Comparison of ENCODE assay signal across 29 cellular contexts in genomic region chr20:41265931-41266330, GRCh38.
"Had no signal": no experiment of that assay in that cellular context is flagged by ENCODE, and none has a peak within 500 bp of the region (broad histone marks: within the 10 kb centered on the region; RNA-seq: fewer than 3 reads in every experiment).

No MANE protein-coding gene starts in this region.

- H3K36me3 ChIP-seq: breast epithelium, cardiac muscle cell, colonic mucosa had no signal

- H3K4me3 ChIP-seq: ascending aorta, breast epithelium, cardiac muscle cell, colonic mucosa, esophagus squamous epithelium, gastroesophageal sphincter had no signal

- FAIRE-seq: endometrium, endothelial cell of umbilical vein had no signal

- DNase-seq: activated CD4-positive, alpha-beta memory T cell treated with anti-CD3 and anti-CD28 coated beads, Interleukin-2, amount 10 ng/mL, durations not matched to agents 7 days and 5 days; activated CD4-positive, alpha-beta T cell treated with anti-CD3 and anti-CD28 coated beads for 1 hour; activated CD4-positive, alpha-beta T cell treated with anti-CD3 and anti-CD28 coated beads for 4 hours; activated CD4-positive, alpha-beta T cell treated with anti-CD3 and anti-CD28 coated beads, Interleukin-2, amount 10 ng/mL, durations not matched to agents 7 days and 5 days; activated CD4-positive, alpha-beta T cell treated with anti-CD3 and anti-CD28 coated beads, Interleukin-2, amount 50 U/mL, for 4 hours; activated CD8-positive, alpha-beta memory T cell treated with anti-CD3 and anti-CD28 coated beads, Interleukin-2, amount 50 U/mL, for 48 hours; activated gamma-delta T cell; activated naive CD4-positive, alpha-beta T cell; activated naive CD4-positive, alpha-beta T cell treated with anti-CD3 and anti-CD28 coated beads, Interleukin-2, amount 10 ng/mL, durations not matched to agents 7 days and 5 days; activated naive CD8-positive, alpha-beta T cell treated with anti-CD3 and anti-CD28 coated beads, Interleukin-2, amount 10 ng/mL, durations not matched to agents 7 days and 5 days; activated T-cell treated with anti-CD3 and anti-CD28 coated beads for 4 hours; activated T-cell treated with anti-CD3 and anti-CD28 coated beads, Interleukin-2, amount 50 U/mL, for 24 hours; activated T-cell treated with anti-CD3 and anti-CD28 coated beads, Interleukin-2, amount 50 U/mL, for 72 hours; central memory CD4-positive, alpha-beta T cell; cerebellar nuclear complex; colonic mucosa; effector CD8-positive, alpha-beta T cell; esophagus squamous epithelium; foreskin melanocyte; T-helper 2 cell had no signal

- H3K9me3 ChIP-seq: ascending aorta, breast epithelium, colonic mucosa, esophagus squamous epithelium, gastroesophageal sphincter had no signal

- H3K27me3 ChIP-seq: ascending aorta, breast epithelium, cardiac muscle cell, colonic mucosa, esophagus squamous epithelium, gastroesophageal sphincter had no signal

- H3K27ac ChIP-seq: ascending aorta, breast epithelium, cardiac muscle cell, colonic mucosa, epithelial cell of prostate, esophagus squamous epithelium, gastroesophageal sphincter had no signal

- ATAC-seq: activated naive CD4-positive, alpha-beta T cell treated with anti-CD3 and anti-CD28 coated beads, Interleukin-2, amount 50 U/mL, for 72 hours; activated T-cell treated with anti-CD3 and anti-CD28 coated beads, Interleukin-2, amount 50 U/mL, for 72 hours; gastroesophageal sphincter; WTC11 had no signal

- H3K4me1 ChIP-seq: breast epithelium, colonic mucosa had no signal
